In genomic region chr12:47307680-47308399, GRCh38 we compare ENCODE assay signal across 8 cellular contexts.
DNase-seq lines count a peak whose midpoint lies in the region; ATAC-seq and TF ChIP-seq lines count a peak whose summit lies in the region.

No MANE protein-coding gene starts in this region.

- H2AK9ac ChIP-seq in IMR-90 (replicated peaks; ENCODE audit: low read depth, low read length, poor library complexity) = peak overlapping the region; percentile 12

- H3K27me3 ChIP-seq in IMR-90 (ENCODE audit: control insufficient read depth, insufficient read depth, low read length) = no peaks in the 10 kb centered on the region

- peak overlapping the region; percentile 88 for H2BK120ac ChIP-seq in IMR-90 (ENCODE audit: low read depth, low read length)

- CTCF ChIA-PET in IMR-90 (lab: Yijun Ruan, JAX) = interaction anchor here (1.0 to 2.4 kb wide), 2 partner anchors 228 to 276 kb away, joined by 6 to 10 read pairs; partner anchors contain the start of genes AMIGO2 and PCED1B
- CTCF ChIA-PET in RWPE1 (lab: Yijun Ruan, JAX) = interaction anchor here (0.5 to 1.5 kb wide), 6 partner anchors 9 to 275 kb away, joined by 3 to 6 read pairs (median 4); partner anchors contain the start of genes AMIGO2 and PCED1B

- TF ChIP-seq CTCF in IMR-90 (conservative IDR thresholded peaks at IDR 0.05; ENCODE audit: low read depth, low read length) = peak; percentile 80
- peak; percentile 68 for TF ChIP-seq CTCF in RWPE1 (conservative IDR thresholded peaks at IDR 0.05; ENCODE audit: low read depth)
- no peak for TF ChIP-seq CTCF in lower leg skin (IDR thresholded peaks at IDR 0.05)

- H3K79me1 ChIP-seq in IMR-90 (ENCODE audit: low read depth in 1 of 2, low read length in 2 of 2) = no peaks in the 10 kb centered on the region

- peak overlapping the region; percentile 63; the same call in 1 of the 2 replicates for H3K18ac ChIP-seq in IMR-90 (ENCODE audit: low read depth, low read length)

- H3K9me3 ChIP-seq in IMR-90 (ENCODE audit: control insufficient read depth, insufficient read depth, low read length) = no peaks in the 10 kb centered on the region

- H2AFZ ChIP-seq in IMR-90 (replicated peaks; ENCODE audit: low read length, poor library complexity) = peak overlapping the region; percentile 89

- H3K9ac ChIP-seq in IMR-90 (ENCODE audit: low read depth, low read length) = no peak overlapping the region

- H3K56ac ChIP-seq in IMR-90 (ENCODE audit: extremely low read depth, insufficient read depth, low read length) = peak overlapping the region; percentile 7; the same call in 1 of the 2 replicates

- H2BK15ac ChIP-seq in IMR-90 (ENCODE audit: low read depth, low read length) = peak overlapping the region; percentile 38; the same call in 1 of the 3 replicates

- dilution Hi-C loops in IMR-90 (cut with HindIII; ENCODE audit: low sequenced_read_pairs, unreplicated experiment) = no loop called here

- H4K5ac ChIP-seq in IMR-90 (ENCODE audit: low read depth, low read length) = 0 out of 2 replicates have a peak overlapping the region, but pooled peaks have one; percentile 46

- no peak overlapping the region for H3K4me2 ChIP-seq in IMR-90 (ENCODE audit: low read depth, low read length)

- 42% methylated on average over 3 of the region's 7 CpGs; no CpG with 5 or more reads in 1 of the 2 experiments for WGBS in IMR-90 (ENCODE audit: extremely low coverage in 2 of 2, insufficient read length in 1 of 2), 2 experiments
- 59 to 60% methylated on average over 7 of the region's 7 CpGs for WGBS in lower leg skin, 2 donors

- TF ChIP-seq RAD21 in IMR-90 (IDR thresholded peaks at IDR 0.05; ENCODE audit: low read length) = peak; percentile 90

- peak overlapping the region; percentile 84 for H3K4ac ChIP-seq in IMR-90 (ENCODE audit: low read depth, low read length)

- peaks cover 6% of the 10 kb centered on the region for H3K4me1 ChIP-seq in IMR-90 (ENCODE audit: control insufficient read depth, insufficient read depth, low read length)

- H2BK5ac ChIP-seq in IMR-90 (ENCODE audit: low read depth, low read length, poor library complexity, severe bottlenecking) = peak overlapping the region; percentile 60

- H4K91ac ChIP-seq in IMR-90 (ENCODE audit: insufficient read depth, low read depth, low read length) = peak overlapping the region; percentile 85

- H2BK20ac ChIP-seq in IMR-90 (ENCODE audit: low read depth, low read length) = peak overlapping the region; percentile 96

- H4K20me1 ChIP-seq in IMR-90 (ENCODE audit: insufficient read depth, low read length) = no peaks in the 10 kb centered on the region

- H3K4me3 ChIP-seq in IMR-90 (ENCODE audit: insufficient read depth, low read depth, low read length) (no peak overlapping the region), lower leg skin (ENCODE audit: low read depth, poor library complexity, severe bottlenecking) (no peak overlapping the region)

- no peaks in the 10 kb centered on the region for H3K36me3 ChIP-seq in IMR-90 (ENCODE audit: control insufficient read depth, insufficient read depth, low read length)

- peaks cover 12% of the 10 kb centered on the region for H3K9me1 ChIP-seq in IMR-90 (ENCODE audit: insufficient read depth, low read length)

- TF ChIP-seq POLR2A in IMR-90 (IDR thresholded peaks at IDR 0.05; ENCODE audit: low read depth, low read length) = no peak
- TF ChIP-seq POLR2A in lower leg skin (IDR thresholded peaks at IDR 0.05) = no peak

- H4K8ac ChIP-seq in IMR-90 (ENCODE audit: low read depth in 2 of 2, low read length in 2 of 2) = peak overlapping the region in 1 of 2 experiments; percentile 71; a peak in 1 of 4 replicates

- H3K27ac ChIP-seq in IMR-90 (ENCODE audit: insufficient read depth, low read length) (no peak overlapping the region), RWPE1 (peak overlapping the region; percentile 35; the same call in 1 of the 2 replicates)

- DNase-seq in EH (ENCODE audit: low read depth) (peak; percentile 83), IMR-90 (peak; percentile 73), RWPE1 (ENCODE audit: low spot score) (peak; percentile 59), left cardiac atrium (no peak), smooth muscle cell of the brain vasculature (ENCODE audit: low read depth, low spot score) (peak; percentile 40), lower leg skin (ENCODE audit: low spot score in 2 of 2) (no peak)
- DNase-seq in activated naive CD4-positive, alpha-beta T cell treated with Interleukin-2 at 50 U/mL for 16 hours = peak; percentile 55

- peak; percentile 81 for ATAC-seq in GM21723 (IDR thresholded peaks at IDR 0.05; ENCODE audit: unreplicated experiment)
- ATAC-seq in IMR-90 (ENCODE audit: low read depth) = peak; percentile 91
- peak; percentile 89 to 91 for ATAC-seq in left cardiac atrium

- POLR2A ChIA-PET in IMR-90 (lab: Charles Lee; ENCODE audit: unreplicated experiment) (no interaction called here), RWPE1 (lab: Yijun Ruan, JAX; ENCODE audit: low non-redundant PET) (no interaction called here)

- BruUV-seq in IMR-90 (replicated peaks; lab: Mats Ljungman, UMichigan) = no TSS peak

- in situ Hi-C loops in IMR-90 (cut with MboI; ENCODE audit: low sequenced_read_pairs) = loop anchor here (5.0 kb wide), 1 partner anchor 276 kb away; no protein-coding TSS in a partner anchor

- H3K23ac ChIP-seq in IMR-90 (ENCODE audit: low read depth, low read length) = peak overlapping the region; percentile 79; the same call in 1 of the 2 replicates

- peak overlapping the region; percentile 59 for H3K14ac ChIP-seq in IMR-90 (replicated peaks; ENCODE audit: low read depth, low read length)

- peak overlapping the region; percentile 38; the same call in 1 of the 2 replicates for H2AK5ac ChIP-seq in IMR-90 (ENCODE audit: low read depth, low read length)

- intact Hi-C loops in IMR-90 (cut with micrococcal nuclease) = loop anchor here (1.0 to 10.0 kb wide), 3 partner anchors 89 to 377 kb away; no protein-coding TSS in a partner anchor
- intact Hi-C loops in left cardiac atrium (cut with DNase I) = loop anchor here in 1 of 2 donors (5.0 kb wide), 2 partner anchors 231 to 276 kb away; partner anchors contain the start of genes AMIGO2 and PCED1B
- intact Hi-C loops in lower leg skin (cut with DNase I; ENCODE audit: low total_unique reads) = no loop called here

TF ChIP-seq in IMR-90, 13 proteins besides CTCF, POLR2A, EP300 and RAD21:
- TF ChIP-seq USF2 (IDR thresholded peaks at IDR 0.05; ENCODE audit: low read depth, low read length) (no peak), SMC3 (IDR thresholded peaks at IDR 0.05; ENCODE audit: low read depth, low read length) (peak; percentile 91), MAZ (IDR thresholded peaks at IDR 0.05; ENCODE audit: borderline replicate concordance, low read depth, low read length) (no peak), NFE2L2 (IDR thresholded peaks at IDR 0.05; ENCODE audit: low read depth, low read length) (no peak), CHD1 (IDR thresholded peaks at IDR 0.05; ENCODE audit: low read depth, low read length) (no peak), MAFK (IDR thresholded peaks at IDR 0.05; ENCODE audit: low read depth, low read length) (no peak), RFX5 (IDR thresholded peaks at IDR 0.05; ENCODE audit: low read depth, low read length) (no peak), ELK1 (IDR thresholded peaks at IDR 0.05; ENCODE audit: borderline replicate concordance, low read depth, low read length) (no peak)

Comparison
In these comparisons a context has a peak if more than half of its experiments do, and no peak if none do; other contexts are left out.
1. DNase-seq: peak in EH (single experiment), IMR-90 (single experiment), RWPE1 (single experiment), activated naive CD4-positive, alpha-beta T cell treated with Interleukin-2 at 50 U/mL for 16 hours (single experiment) and smooth muscle cell of the brain vasculature (single experiment); none in left cardiac atrium (single experiment) and lower leg skin (0 of 2).
2. CTCF ChIP-seq: peak in IMR-90 (single experiment) and RWPE1 (single experiment); none in lower leg skin (0 of 3).
3. Peak in every context shown above with its lines, with median percentiles within 50 percentile points of each other: ATAC-seq.